ENCODE assay signal across 16 cellular contexts in the genomic region with DNA sequence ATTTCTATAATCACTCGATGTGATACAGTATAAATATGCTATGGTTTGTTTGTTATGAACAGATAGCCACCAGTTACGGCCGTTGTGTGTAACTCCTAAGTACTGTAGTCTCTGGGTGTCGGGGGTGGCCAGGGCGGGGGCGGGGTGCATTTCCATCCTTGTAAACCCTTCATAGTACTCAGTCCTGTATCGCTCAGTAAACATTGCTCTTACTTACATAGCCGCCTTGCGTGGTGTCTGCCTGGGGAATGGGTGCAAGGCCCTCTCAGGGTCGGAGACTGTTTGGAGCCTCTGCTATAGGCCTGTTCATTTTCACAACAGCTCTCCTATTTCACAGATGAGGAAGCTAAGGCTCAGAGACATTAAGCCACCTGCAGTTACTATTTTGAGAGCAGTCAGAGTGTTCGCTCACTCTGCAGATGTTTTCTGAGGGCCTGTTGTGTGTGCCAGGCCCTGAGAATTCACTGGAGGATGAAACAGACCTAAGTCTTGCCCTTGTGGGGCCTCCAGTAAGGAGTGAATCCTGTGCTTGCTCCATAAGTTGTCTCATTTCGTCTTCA. TPM values are rescaled to one million over a fixed set of nuclear protein-coding genes. Genes with fewer than 3 reads are reported as not detected.
DNase-seq lines count a peak whose midpoint lies in the region; ATAC-seq and TF ChIP-seq lines count a peak whose summit lies in the region.
"Had no signal": no experiment of that assay in that cellular context is flagged by ENCODE, and none has a peak within 500 bp of the region (broad histone marks: within the 10 kb centered on the region; RNA-seq: fewer than 3 reads in every experiment).

No MANE protein-coding gene starts in this region.

- peak overlapping the region; percentile 33 for H3K9ac ChIP-seq in mucosa of stomach (ENCODE audit: low read length)

- no peaks in the 10 kb centered on the region for H3K27me3 ChIP-seq in mucosa of stomach (ENCODE audit: control insufficient read depth, insufficient read depth, low read length)
- no peaks in the 10 kb centered on the region for H3K27me3 ChIP-seq in BE2C
- H3K27me3 ChIP-seq: heart right ventricle had no signal

- peaks cover 41% of the 10 kb centered on the region for H3K4me1 ChIP-seq in mucosa of stomach (ENCODE audit: control insufficient read depth, insufficient read depth, low read length)
- no peaks in the 10 kb centered on the region for H3K4me1 ChIP-seq in BE2C
- H3K4me1 ChIP-seq: A549 had no signal

- no peak for TF ChIP-seq CTCF in BE2C (IDR thresholded peaks at IDR 0.05; ENCODE audit: low read depth, low read length)

- ATAC-seq in GM21423 (IDR thresholded peaks at IDR 0.05; ENCODE audit: unreplicated experiment), result no peak
- ATAC-seq: A549; naive thymus-derived CD8-positive, alpha-beta T cell; T-helper 17 cell had no signal

- H3K9me3 ChIP-seq in mucosa of stomach (ENCODE audit: control insufficient read depth, low read length) (no peaks in the 10 kb centered on the region), BE2C (no peaks in the 10 kb centered on the region)
- H3K9me3 ChIP-seq: A549, heart right ventricle had no signal

- H3K4me3 ChIP-seq in mucosa of stomach (ENCODE audit: low read length), result no peak overlapping the region
- H3K4me3 ChIP-seq in BE2C (ENCODE audit: low read depth, low read length), result no peak overlapping the region
- H3K4me3 ChIP-seq: A549, heart right ventricle had no signal

- DNase-seq in activated effector memory CD4-positive, alpha-beta T cell treated with anti-CD3 and anti-CD28 coated beads, Interleukin-2, amount 50 U/mL, for 16 hours, result peak; percentile 9
- DNase-seq in activated effector memory CD4-positive, alpha-beta T cell treated with Interleukin-2 at 50 U/mL for 16 hours, result no peak
- DNase-seq in SHP77 (lab: John Stamatoyannopoulos, UW) (peak; percentile 31 to 56), BE2C (no peak), NCI-H146 (lab: John Stamatoyannopoulos, UW) (no peak), T1000 (lab: John Stamatoyannopoulos, UW) (no peak)
- DNase-seq: activated CD4-positive, alpha-beta T cell treated with anti-CD3 and anti-CD28 coated beads, Interleukin-2, amount 10 ng/mL, durations not matched to agents 7 days and 5 days; activated T-cell treated with anti-CD3 and anti-CD28 coated beads, Interleukin-2, amount 50 U/mL, for 48 hours; amniotic stem cell; heart right ventricle; naive thymus-derived CD8-positive, alpha-beta T cell; stimulated activated CD4-positive, alpha-beta T cell treated with anti-CD3 and anti-CD28 coated beads, Interleukin-4, amount 100 ng/mL, for 24 hours; T-helper 17 cell had no signal

- H3K36me3 ChIP-seq in mucosa of stomach (ENCODE audit: control insufficient read depth, insufficient read depth, low read length) (peaks cover 21% of the 10 kb centered on the region), BE2C (no peaks in the 10 kb centered on the region)

RNA-seq across cellular contexts. Expression of a gene that starts 42.5 kb away (rescaled TPM):
- 22.8 TPM for polyA plus RNA-seq in BE2C (2012; ENCODE audit: insufficient read depth, insufficient read length, low read depth)
- polyA plus RNA-seq: naive thymus-derived CD8-positive, alpha-beta T cell had no signal

RNA-seq across cellular contexts. Expression of a gene that starts 52.0 kb away (rescaled TPM):
- polyA plus RNA-seq in BE2C (2012; ENCODE audit: insufficient read depth, insufficient read length, low read depth), result not detected
- polyA plus RNA-seq: A549 had no signal

Comparison
In these comparisons a context has a peak if more than half of its experiments do, and no peak if none do; other contexts are left out.
1. DNase-seq: peak in activated effector memory CD4-positive, alpha-beta T cell treated with anti-CD3 and anti-CD28 coated beads, Interleukin-2, amount 50 U/mL, for 16 hours (single experiment) and SHP77 (2 of 2); none in activated effector memory CD4-positive, alpha-beta T cell treated with Interleukin-2 at 50 U/mL for 16 hours (single experiment), BE2C (single experiment), NCI-H146 (single experiment) and T1000 (single experiment).